In genomic region chr1:155307247-155307740, GRCh38 we compare ENCODE assay signal across 9 cellular contexts. TPM values are rescaled to one million over a fixed set of nuclear protein-coding genes. Genes with fewer than 3 reads are reported as not detected.
DNase-seq lines count a peak whose midpoint lies in the region; ATAC-seq and TF ChIP-seq lines count a peak whose summit lies in the region.
"Had no signal": no experiment of that assay in that cellular context is flagged by ENCODE, and none has a peak within 500 bp of the region (broad histone marks: within the 10 kb centered on the region; RNA-seq: fewer than 3 reads in every experiment).

No MANE protein-coding gene starts in this region.

- no peak overlapping the region for H3K4me3 ChIP-seq in HFF-Myc (replicated peaks; ENCODE audit: low read depth, low read length)
- H3K4me3 ChIP-seq in fibroblast of villous mesenchyme (ENCODE audit: low read depth, low read length) = no peak overlapping the region

- H3K4me3 Mint-ChIP-seq in CD4-positive, alpha-beta T cell = peak overlapping the region; percentile 40

- H3K27me3 ChIP-seq in CD4-positive, alpha-beta T cell (ENCODE audit: control insufficient read depth, insufficient read depth, low read length) = no peaks in the 10 kb centered on the region
- H3K27me3 ChIP-seq: SJCRH30 had no signal

- CTCF ChIA-PET in CD4-positive, alpha-beta T cell (lab: Charles Lee) = interaction anchor here (1.2 to 1.6 kb wide), 6 partner anchors 9 to 58 kb away, joined by 3 to 15 read pairs (median 4); no protein-coding TSS in a partner anchor

- peaks cover 22% of the 10 kb centered on the region for H3K36me3 Mint-ChIP-seq in CD4-positive, alpha-beta T cell (ENCODE audit: low read depth)

- no peak overlapping the region for H3K27ac ChIP-seq in CD4-positive, alpha-beta T cell (ENCODE audit: low read depth, low read length)

- TF ChIP-seq CTCF in CD4-positive, alpha-beta T cell (IDR thresholded peaks at IDR 0.05) = no peak
- peak; percentile 51 for TF ChIP-seq CTCF in HFF-Myc (IDR thresholded peaks at IDR 0.05; ENCODE audit: low read depth, low read length, missing control alignments)
- peak; percentile 45 for TF ChIP-seq CTCF in fibroblast of villous mesenchyme (IDR thresholded peaks at IDR 0.05; ENCODE audit: insufficient read depth, low read depth, low read length)

- DNase-seq in CD4-positive, alpha-beta T cell = no peak
- DNase-seq in HFF-Myc (ENCODE audit: extremely low read depth, low read depth) (no peak), SKM-1 (lab: John Stamatoyannopoulos, UW; ENCODE audit: unreplicated experiment) (peak; percentile 42), fibroblast of villous mesenchyme (ENCODE audit: low read depth) (peak; percentile 77), sciatic nerve (ENCODE audit: low spot score) (no peak)
- no peak for DNase-seq in activated CD4-positive, alpha-beta T cell treated with anti-CD3 and anti-CD28 coated beads, Interleukin-2, amount 50 U/mL, for 1 hour

- no peak for ATAC-seq in CD4-positive, alpha-beta T cell (ENCODE audit: poor library complexity)
- ATAC-seq in sciatic nerve (no peak), HG03457 (IDR thresholded peaks at IDR 0.05; ENCODE audit: unreplicated experiment) (no peak), HG03439 (IDR thresholded peaks at IDR 0.05; ENCODE audit: unreplicated experiment) (no peak)

- peaks cover 28% of the 10 kb centered on the region for H3K4me1 Mint-ChIP-seq in CD4-positive, alpha-beta T cell (ENCODE audit: low read depth)

- H3K27ac Mint-ChIP-seq in CD4-positive, alpha-beta T cell = peak overlapping the region; percentile 96

- no peaks in the 10 kb centered on the region for H3K9me3 Mint-ChIP-seq in CD4-positive, alpha-beta T cell

- POLR2A ChIA-PET in CD4-positive, alpha-beta T cell (lab: Charles Lee) = interaction anchor here (1.5 to 1.8 kb wide), 4 partner anchors 15 to 56 kb away, joined by 5 to 9 read pairs (median 8); partner anchors contain the start of gene SCAMP3

- intact Hi-C loops in CD4-positive, alpha-beta T cell (cut with DNase I, micrococcal nuclease) = loop anchor here in 1 of 2 experiments (2.0 kb wide), 1 partner anchor 28 kb away; no protein-coding TSS in a partner anchor
- intact Hi-C loops in sciatic nerve (cut with DNase I) = no loop called here

- H3K9me3 ChIP-seq in CD4-positive, alpha-beta T cell (ENCODE audit: control insufficient read depth, low read length) = no peaks in the 10 kb centered on the region
- H3K9me3 ChIP-seq: SJCRH30 had no signal

- H3K27me3 Mint-ChIP-seq in CD4-positive, alpha-beta T cell = no peaks in the 10 kb centered on the region

RNA-seq across cellular contexts. Expression of gene FDPS, which starts 1.4 kb away (rescaled TPM):
- 10 to 100 TPM; 44.0 to 47.3 TPM for total RNA-seq in CD4-positive, alpha-beta T cell
- total RNA-seq in fibroblast of villous mesenchyme = 427 and 428 TPM in 2 replicates
- total RNA-seq in sciatic nerve = 160 TPM

RNA-seq across cellular contexts. Expression of gene PKLR, which starts 6.1 kb away (rescaled TPM):
- not detected for total RNA-seq in CD4-positive, alpha-beta T cell
- not detected in 2 replicates for total RNA-seq in fibroblast of villous mesenchyme
- not detected for total RNA-seq in sciatic nerve

RNA-seq across cellular contexts. Expression of gene RUSC1, which starts 13.4 kb away (rescaled TPM):
- 10 to 100 TPM; 10.7 to 11.8 TPM for total RNA-seq in CD4-positive, alpha-beta T cell
- 18.4 and 22.9 TPM in 2 replicates for total RNA-seq in fibroblast of villous mesenchyme
- 43.3 TPM for total RNA-seq in sciatic nerve

RNA-seq across cellular contexts. Expression of gene HCN3, which starts 30.0 kb away (rescaled TPM):
- 1 to 10 TPM; 1.3 to 1.8 TPM for total RNA-seq in CD4-positive, alpha-beta T cell
- 0.86 and 1.6 TPM in 2 replicates for total RNA-seq in fibroblast of villous mesenchyme
- 8.0 TPM for total RNA-seq in sciatic nerve

RNA-seq across cellular contexts. Expression of gene CLK2, which starts 34.0 kb away (rescaled TPM):
- total RNA-seq in CD4-positive, alpha-beta T cell = 10 to 100 TPM; 48.1 to 49.8 TPM
- total RNA-seq in fibroblast of villous mesenchyme (19.3 and 21.6 TPM in 2 replicates), sciatic nerve (57.8 TPM)

Comparison
In these comparisons a context has a peak if more than half of its experiments do, and no peak if none do; other contexts are left out.
1. DNase-seq: peak in SKM-1 (single experiment) and fibroblast of villous mesenchyme (single experiment); none in CD4-positive, alpha-beta T cell (0 of 10), HFF-Myc (single experiment), sciatic nerve (single experiment) and activated CD4-positive, alpha-beta T cell treated with anti-CD3 and anti-CD28 coated beads, Interleukin-2, amount 50 U/mL, for 1 hour (single experiment).